In the genomic region with DNA sequence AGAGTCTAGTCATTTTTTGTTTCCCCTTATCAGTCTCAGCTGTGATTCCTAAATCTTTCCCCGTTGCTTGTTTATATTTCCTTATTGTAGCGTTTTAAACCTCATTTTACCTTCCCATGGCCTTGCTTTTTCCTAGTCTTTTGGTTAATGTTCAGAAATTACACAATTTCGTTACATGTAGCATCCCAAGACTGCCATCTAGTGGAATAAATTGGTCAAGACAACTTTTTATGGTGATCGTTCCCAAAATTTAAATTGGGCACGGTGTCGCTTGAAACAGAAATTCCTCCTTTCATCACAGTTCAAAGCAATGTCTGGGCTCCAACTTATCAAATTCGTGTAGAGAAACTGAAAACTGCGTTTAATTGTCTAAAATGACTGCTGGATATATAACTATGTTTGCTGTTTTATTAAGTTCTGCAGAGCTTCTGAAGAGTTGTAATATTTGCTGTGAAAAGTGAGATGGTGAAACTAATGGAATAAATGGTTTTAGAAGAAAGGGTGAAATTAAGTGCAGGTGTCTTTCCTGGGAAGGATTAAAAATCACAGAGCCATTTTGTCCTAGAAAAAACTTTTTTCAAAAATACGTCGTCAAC, we compare ENCODE assay signal across 8 cellular contexts.
DNase-seq lines count a peak whose midpoint lies in the region; ATAC-seq lines count a peak whose summit lies in the region.

No MANE protein-coding gene starts in this region.

- no peak overlapping the region for H2BK120ac ChIP-seq in mesenchymal stem cell (ENCODE audit: low read depth, low read length)

- WGBS in mesenchymal stem cell, result 3% methylated on average over 8 of the region's 10 CpGs

- H3K4ac ChIP-seq in mesenchymal stem cell (ENCODE audit: low read depth in 1 of 2, low read length in 2 of 2), result no peak overlapping the region

- no peak overlapping the region for H4K8ac ChIP-seq in mesenchymal stem cell (ENCODE audit: low read length)

- DNase-seq in NCI-H510A treated with DMSO at 0.1 percent for 48 hours (lab: John Stamatoyannopoulos, UW), result peak; percentile 59
- DNase-seq in NCI-H510A (lab: John Stamatoyannopoulos, UW), result no peak
- DNase-seq in NCI-H774 (lab: John Stamatoyannopoulos, UW), result peak; percentile 39
- DNase-seq in central memory CD4-positive, alpha-beta T cell, result peak; percentile 22
- peak; percentile 54 for DNase-seq in mesenchymal stem cell

- no peaks in the 10 kb centered on the region for H3K9me3 ChIP-seq in mesenchymal stem cell (ENCODE audit: control insufficient read depth, low read length)

- H2AFZ ChIP-seq in mesenchymal stem cell (ENCODE audit: low read depth, low read length), result no peak overlapping the region

- H3K27me3 ChIP-seq in mesenchymal stem cell (ENCODE audit: control insufficient read depth in 1 of 2, insufficient read depth in 1 of 2, low read length in 2 of 2), result no peaks in the 10 kb centered on the region

- H2AK5ac ChIP-seq in mesenchymal stem cell (ENCODE audit: low read length, severe bottlenecking), result no peak overlapping the region

- H3K36me3 ChIP-seq in mesenchymal stem cell (ENCODE audit: control insufficient read depth in 1 of 2, insufficient read depth in 2 of 2, low read depth in 1 of 2, low read length in 2 of 2), result no peaks in the 10 kb centered on the region

- peak; percentile 39 for ATAC-seq in HG02885 (IDR thresholded peaks at IDR 0.05; ENCODE audit: poor library complexity, unreplicated experiment)
- ATAC-seq in HG03135 (IDR thresholded peaks at IDR 0.05; ENCODE audit: unreplicated experiment), result no peak
- no peak for ATAC-seq in GM18870 (IDR thresholded peaks at IDR 0.05; ENCODE audit: unreplicated experiment)

- H2BK5ac ChIP-seq in mesenchymal stem cell (ENCODE audit: low read depth, low read length, poor library complexity, severe bottlenecking), result no peak overlapping the region

- H3K23ac ChIP-seq in mesenchymal stem cell (ENCODE audit: low read length in 2 of 2), result no peak overlapping the region

- H3K4me3 ChIP-seq in mesenchymal stem cell (ENCODE audit: insufficient read depth in 1 of 2, low read depth in 1 of 2, low read length in 2 of 2), result peak overlapping the region in 1 of 2 experiments; percentile 42

- H3K4me1 ChIP-seq in mesenchymal stem cell (ENCODE audit: control insufficient read depth, insufficient read depth, low read depth, low read length), result peaks cover 1% of the 10 kb centered on the region

- no peak overlapping the region for H4K91ac ChIP-seq in mesenchymal stem cell (ENCODE audit: low read length)

- H2BK15ac ChIP-seq in mesenchymal stem cell (ENCODE audit: low read depth, poor library complexity, severe bottlenecking), result no peak overlapping the region

- no peak overlapping the region for H2BK12ac ChIP-seq in mesenchymal stem cell (ENCODE audit: low read length in 2 of 2)

- H3K27ac ChIP-seq in mesenchymal stem cell (ENCODE audit: low read length, poor library complexity, severe bottlenecking), result no peak overlapping the region

- no peaks in the 10 kb centered on the region for H3K79me1 ChIP-seq in mesenchymal stem cell (replicated peaks; ENCODE audit: low read length, poor library complexity, severe bottlenecking)

- H3K4me2 ChIP-seq in mesenchymal stem cell (ENCODE audit: low read length, poor library complexity, severe bottlenecking), result peak overlapping the region; percentile 50

- H3K9ac ChIP-seq in mesenchymal stem cell (ENCODE audit: low read length), result peak overlapping the region; percentile 56

- no peak overlapping the region for H3K18ac ChIP-seq in mesenchymal stem cell (ENCODE audit: low read depth in 1 of 2, low read length in 2 of 2)

- H3K14ac ChIP-seq in mesenchymal stem cell (ENCODE audit: low read length in 2 of 2), result no peak overlapping the region
